Comparison of ENCODE assay signal across 12 cellular contexts in genomic region chr15:52100807-52101206, GRCh38. TPM values are rescaled to one million over a fixed set of nuclear protein-coding genes. Genes with fewer than 3 reads are reported as not detected.
DNase-seq lines count a peak whose midpoint lies in the region; ATAC-seq, FAIRE-seq and TF ChIP-seq lines count a peak whose summit lies in the region.
"Had no signal": no experiment of that assay in that cellular context is flagged by ENCODE, and none has a peak within 500 bp of the region (broad histone marks: within the 10 kb centered on the region; RNA-seq: fewer than 3 reads in every experiment).

No MANE protein-coding gene starts in this region.

- no peaks in the 10 kb centered on the region for H3K36me3 ChIP-seq in astrocyte (ENCODE audit: insufficient read depth, low read length)
- H3K36me3 ChIP-seq in endodermal cell (ENCODE audit: control insufficient read depth, insufficient read depth, low read length) = no peaks in the 10 kb centered on the region
- H3K36me3 ChIP-seq: prostate gland had no signal

- no peaks in the 10 kb centered on the region for H3K27me3 Mint-ChIP-seq in astrocyte (ENCODE audit: low read depth, unreplicated experiment)
- H3K27me3 Mint-ChIP-seq in endodermal cell (ENCODE audit: insufficient read depth) = no peaks in the 10 kb centered on the region

- peak overlapping the region; percentile 0 for H3K4me2 ChIP-seq in astrocyte (ENCODE audit: low read length)

- no peaks in the 10 kb centered on the region for H4K20me1 ChIP-seq in astrocyte (ENCODE audit: insufficient read depth, low read length)

- no peak overlapping the region for H3K9ac ChIP-seq in astrocyte (ENCODE audit: low read length)
- H3K9ac ChIP-seq in endodermal cell (ENCODE audit: extremely low read depth, low read length, poor library complexity, severe bottlenecking) = no peak overlapping the region

- H3K27ac ChIP-seq in astrocyte (ENCODE audit: low read depth, low read length) (no peak overlapping the region), endodermal cell (ENCODE audit: low read depth, low read length) (no peak overlapping the region)
- H3K27ac ChIP-seq: prostate gland had no signal

- H3K4me1 ChIP-seq in astrocyte (ENCODE audit: insufficient read depth, low read length) (peaks cover 23% of the 10 kb centered on the region), endodermal cell (ENCODE audit: control insufficient read depth, insufficient read depth, low read length) (no peaks in the 10 kb centered on the region)
- H3K4me1 ChIP-seq: prostate gland had no signal

- no peak for TF ChIP-seq CTCF in astrocyte (IDR thresholded peaks at IDR 0.05; ENCODE audit: insufficient read depth, low read depth, low read length)
- no peak for TF ChIP-seq CTCF in endodermal cell (conservative IDR thresholded peaks at IDR 0.05)

- ATAC-seq in GM19467 (IDR thresholded peaks at IDR 0.05; ENCODE audit: unreplicated experiment) (no peak), GM21825 (IDR thresholded peaks at IDR 0.05; ENCODE audit: unreplicated experiment) (no peak)

- H3K9me3 Mint-ChIP-seq in astrocyte (ENCODE audit: unreplicated experiment) (no peaks in the 10 kb centered on the region), endodermal cell (peaks cover 2% of the 10 kb centered on the region)
- H3K9me3 Mint-ChIP-seq: dendritic cell treated with granulocyte-macrophage colony-stimulating factor and Interleukin-4, amounts not matched to agents 40 ng/mL and 50 ng/mL, for 4 days had no signal

- H2AFZ ChIP-seq in astrocyte (ENCODE audit: low read depth, low read length) = no peak overlapping the region

- no peak for FAIRE-seq in astrocyte (lab: Jason Lieb, UNC)

- H3K4me3 ChIP-seq in astrocyte (ENCODE audit: insufficient read depth, low read depth, low read length) (no peak overlapping the region), endodermal cell (ENCODE audit: low read length) (no peak overlapping the region)
- H3K4me3 ChIP-seq: prostate gland had no signal

- no peaks in the 10 kb centered on the region for H3K79me2 ChIP-seq in astrocyte (ENCODE audit: insufficient read depth, low read length)

- H3K4me1 Mint-ChIP-seq in astrocyte (ENCODE audit: low read depth, unreplicated experiment) = peaks cover 21% of the 10 kb centered on the region
- H3K4me1 Mint-ChIP-seq in endodermal cell = peaks cover 11% of the 10 kb centered on the region

- H3K4me3 Mint-ChIP-seq in astrocyte (ENCODE audit: unreplicated experiment) = no peak overlapping the region
- H3K4me3 Mint-ChIP-seq in endodermal cell = no peak overlapping the region
- H3K4me3 Mint-ChIP-seq: dendritic cell treated with granulocyte-macrophage colony-stimulating factor and Interleukin-4, amounts not matched to agents 40 ng/mL and 50 ng/mL, for 4 days had no signal

- 83 to 96% methylated on average over 4 of the region's 4 CpGs for WGBS in endodermal cell (ENCODE audit: insufficient coverage in 1 of 2, insufficient read length in 1 of 2), 2 experiments

- DNase-seq in A172 (ENCODE audit: low spot score) (peak; percentile 83), HS-27A (ENCODE audit: low read depth) (peak; percentile 74), astrocyte (ENCODE audit: low read depth) (peak; percentile 86), kidney glomerular epithelial cell (lab: John Stamatoyannopoulos, UW) (peak; percentile 11), endodermal cell (no peak)
- DNase-seq in effector CD4-positive, alpha-beta T cell = no peak
- DNase-seq: DMS153 had no signal

- peak overlapping the region; percentile 41 for H3K27ac Mint-ChIP-seq in astrocyte (ENCODE audit: unreplicated experiment)
- H3K27ac Mint-ChIP-seq in endodermal cell = no peak overlapping the region
- H3K27ac Mint-ChIP-seq: dendritic cell treated with granulocyte-macrophage colony-stimulating factor and Interleukin-4, amounts not matched to agents 40 ng/mL and 50 ng/mL, for 4 days had no signal

- H3K27me3 ChIP-seq in astrocyte (ENCODE audit: insufficient read depth, low read length) (no peaks in the 10 kb centered on the region), endodermal cell (ENCODE audit: control insufficient read depth, insufficient read depth, low read length, poor library complexity, severe bottlenecking) (no peaks in the 10 kb centered on the region)

- H3K9me3 ChIP-seq in astrocyte (ENCODE audit: insufficient read depth, low read depth, low read length) (no peaks in the 10 kb centered on the region), endodermal cell (ENCODE audit: control insufficient read depth, low read length) (no peaks in the 10 kb centered on the region)
- H3K9me3 ChIP-seq: prostate gland had no signal

- H3K36me3 Mint-ChIP-seq in astrocyte (ENCODE audit: low read depth, unreplicated experiment) (peaks cover 3% of the 10 kb centered on the region), endodermal cell (ENCODE audit: low read depth) (no peaks in the 10 kb centered on the region)

RNA-seq across cellular contexts. Expression of gene BCL2L10, which starts 11.8 kb away (rescaled TPM):
- total RNA-seq in A172 (2014; rRNA removed; shearing (Covaris generic)) = not detected in 2 replicates
- total RNA-seq in astrocyte (not detected in 2 replicates), endodermal cell (1 to 10 TPM in 1 of 2 donors, not detected in 1; 1.5 TPM)
- not detected for polyA plus RNA-seq in endodermal cell (2013, experiment 1 of 2)
- 0.29 TPM for polyA plus RNA-seq in endodermal cell (2013, experiment 2 of 2)
- total RNA-seq: T-helper 1 cell treated with Interleukin-12 subunit alpha and Interleukin-12 subunit beta and Interleukin-4 antibody, amounts not matched to agents 30 ng/mL and 1 ng/mL, for 36 hours had no signal

Comparison
In these comparisons a context has a peak if more than half of its experiments do, and no peak if none do; other contexts are left out.
1. DNase-seq: peak in A172 (single experiment), HS-27A (single experiment), astrocyte (single experiment) and kidney glomerular epithelial cell (single experiment); none in effector CD4-positive, alpha-beta T cell (single experiment) and endodermal cell (single experiment).